Comparison of ENCODE assay signal across 9 cellular contexts in genomic region chr3:38843898-38844297, GRCh38. TPM values are rescaled to one million over a fixed set of nuclear protein-coding genes. Genes with fewer than 3 reads are reported as not detected.
DNase-seq lines count a peak whose midpoint lies in the region; TF ChIP-seq lines count a peak whose summit lies in the region.
"Had no signal": no experiment of that assay in that cellular context is flagged by ENCODE, and none has a peak within 500 bp of the region (broad histone marks: within the 10 kb centered on the region; RNA-seq: fewer than 3 reads in every experiment).

No MANE protein-coding gene starts in this region.

- H3K9me3 Mint-ChIP-seq in CD8-positive, alpha-beta memory T cell: no peaks in the 10 kb centered on the region

- H3K36me3 Mint-ChIP-seq in CD8-positive, alpha-beta memory T cell: no peaks in the 10 kb centered on the region

- no peak overlapping the region for H3K4me3 ChIP-seq in epithelial cell of proximal tubule (ENCODE audit: low read depth, low read length)
- H3K4me3 ChIP-seq in CD8-positive, alpha-beta memory T cell (ENCODE audit: low read length): no peak overlapping the region
- H3K4me3 ChIP-seq: BLaER1 treated with 17β-estradiol and CSF1 and Interleukin-3, amounts not matched to agents 10 nM and 100 nM had no signal

- H3K27ac Mint-ChIP-seq in CD8-positive, alpha-beta memory T cell: no peak overlapping the region

- H3K27ac ChIP-seq in CD8-positive, alpha-beta memory T cell (ENCODE audit: low read depth, low read length): no peak overlapping the region
- H3K27ac ChIP-seq: BLaER1 treated with 17β-estradiol and CSF1 and Interleukin-3, amounts not matched to agents 10 nM and 100 nM had no signal

- CTCF ChIA-PET in CD8-positive, alpha-beta memory T cell (lab: Charles Lee): interaction anchor here (0.8 to 1.2 kb wide), 2 partner anchors 12 to 23 kb away, joined by 3 to 6 read pairs; no protein-coding TSS in a partner anchor

- H3K4me1 ChIP-seq in CD8-positive, alpha-beta memory T cell (ENCODE audit: insufficient read depth, low read length): no peaks in the 10 kb centered on the region
- H3K4me1 ChIP-seq: BLaER1 treated with 17β-estradiol and CSF1 and Interleukin-3, amounts not matched to agents 10 nM and 100 nM had no signal

- POLR2A ChIA-PET in CD8-positive, alpha-beta memory T cell (lab: Charles Lee): interaction anchor here (0.5 kb wide), 1 partner anchor 347 kb away, joined by 4 read pairs; no protein-coding TSS in a partner anchor

- no peaks in the 10 kb centered on the region for H3K36me3 ChIP-seq in CD8-positive, alpha-beta memory T cell (ENCODE audit: insufficient read depth, low read length)
- H3K36me3 ChIP-seq: BLaER1 treated with 17β-estradiol and CSF1 and Interleukin-3, amounts not matched to agents 10 nM and 100 nM had no signal

- H3K9me3 ChIP-seq in CD8-positive, alpha-beta memory T cell (ENCODE audit: low read length): no peaks in the 10 kb centered on the region
- H3K9me3 ChIP-seq: BLaER1 treated with 17β-estradiol and CSF1 and Interleukin-3, amounts not matched to agents 10 nM and 100 nM had no signal

- DNase-seq in NCI-H345 (lab: John Stamatoyannopoulos, UW) (peak; percentile 18), NCI-H345 treated with DMSO at 0.1 percent for 48 hours (lab: John Stamatoyannopoulos, UW; ENCODE audit: unreplicated experiment) (no peak), NCI-H526 treated with DMSO at 0.1 percent for 48 hours (lab: John Stamatoyannopoulos, UW) (peak; percentile 3), epithelial cell of proximal tubule (ENCODE audit: low read depth) (no peak), renal cortical epithelial cell (ENCODE audit: low read depth) (peak; percentile 46), NCI-H2196 treated with DMSO at 0.1 percent for 48 hours (lab: John Stamatoyannopoulos, UW; ENCODE audit: unreplicated experiment) (no peak), NCI-H2029 (lab: John Stamatoyannopoulos, UW) (no peak)
- no peak for DNase-seq in CD8-positive, alpha-beta memory T cell

- H3K4me1 Mint-ChIP-seq in CD8-positive, alpha-beta memory T cell: no peaks in the 10 kb centered on the region

- peak; percentile 64 for TF ChIP-seq CTCF in epithelial cell of proximal tubule (conservative IDR thresholded peaks at IDR 0.05; ENCODE audit: low read depth, low read length)

- H3K27me3 Mint-ChIP-seq in CD8-positive, alpha-beta memory T cell: peaks cover 18 to 36% of the 10 kb centered on the region in 2 donors

- H3K4me3 Mint-ChIP-seq in CD8-positive, alpha-beta memory T cell: no peak overlapping the region

- H3K27me3 ChIP-seq in CD8-positive, alpha-beta memory T cell (ENCODE audit: insufficient read depth, low read length, poor library complexity, severe bottlenecking): no peaks in the 10 kb centered on the region
- H3K27me3 ChIP-seq: BLaER1 treated with 17β-estradiol and CSF1 and Interleukin-3, amounts not matched to agents 10 nM and 100 nM had no signal

RNA-seq across cellular contexts. Expression of gene SCN10A, which starts 27.9 kb away (rescaled TPM):
- not detected in 2 replicates for total RNA-seq in epithelial cell of proximal tubule
- total RNA-seq in renal cortical epithelial cell: not detected in 2 replicates
- not detected for total RNA-seq in CD8-positive, alpha-beta memory T cell
- polyA plus RNA-seq in CD8-positive, alpha-beta memory T cell: not detected

Comparison
In these comparisons a context has a peak if more than half of its experiments do, and no peak if none do; other contexts are left out.
1. DNase-seq: peak in NCI-H345 (single experiment), NCI-H526 treated with DMSO at 0.1 percent for 48 hours (single experiment) and renal cortical epithelial cell (single experiment); none in NCI-H345 treated with DMSO at 0.1 percent for 48 hours (single experiment), epithelial cell of proximal tubule (single experiment), CD8-positive, alpha-beta memory T cell (0 of 5), NCI-H2196 treated with DMSO at 0.1 percent for 48 hours (single experiment) and NCI-H2029 (single experiment).